In genomic region chr17:81807839-81808238, GRCh38 we compare ENCODE assay signal across 34 cellular contexts. TPM values are rescaled to one million over a fixed set of nuclear protein-coding genes. Genes with fewer than 3 reads are reported as not detected.
"Had no signal": no experiment of that assay in that cellular context is flagged by ENCODE, and none has a peak within 500 bp of the region (broad histone marks: within the 10 kb centered on the region; RNA-seq: fewer than 3 reads in every experiment).

No MANE protein-coding gene starts in this region.

- ATAC-seq: activated CD8-positive, alpha-beta memory T cell treated with anti-CD3 and anti-CD28 coated beads, Interleukin-2, amount 10 ng/mL, durations not matched to agents 7 days and 5 days; activated naive CD4-positive, alpha-beta T cell treated with anti-CD3 and anti-CD28 coated beads, Interleukin-2, amount 50 U/mL, for 72 hours; activated naive CD8-positive, alpha-beta T cell treated with anti-CD3 and anti-CD28 coated beads, Interleukin-2, amount 50 U/mL, for 24 hours; body of pancreas; T-helper 17 cell had no signal

- H3K27ac Mint-ChIP-seq: activated B cell treated with CpG ODN at 0.5 μM for 24 hours; activated CD4-positive, alpha-beta T cell treated with anti-CD3 and anti-CD28 coated beads, Interleukin-2, amount 10 ng/mL, durations not matched to agents 24 days and 14 days; activated CD8-positive, alpha-beta memory T cell treated with anti-CD3 and anti-CD28 coated beads, Interleukin-2, amount 10 ng/mL, durations not matched to agents 7 days and 5 days; activated naive CD4-positive, alpha-beta T cell treated with anti-CD3 and anti-CD28 coated beads, Interleukin-2, amount 50 U/mL, for 72 hours; activated naive CD8-positive, alpha-beta T cell treated with anti-CD3 and anti-CD28 coated beads, Interleukin-2, amount 50 U/mL, for 24 hours; activated T-cell treated with anti-CD3 and anti-CD28 coated beads, Interleukin-2, amount 50 U/mL, for 24 hours; activated T-helper 1 cell treated with anti-CD3 and anti-CD28 coated beads, Interleukin-12 subunit alpha, Interleukin-12 subunit beta, Interleukin-2, Interleukin-4 antibody, amounts not matched to agents 30 ng/mL and 10 ng/mL and 1 ng/mL, durations not matched to agents 14 hours and 24 hours and 36 hours; T-helper 17 cell had no signal

- H3K4me1 Mint-ChIP-seq: activated CD4-positive, alpha-beta T cell treated with anti-CD3 and anti-CD28 coated beads, Interleukin-2, amount 10 ng/mL, durations not matched to agents 24 days and 14 days; activated CD8-positive, alpha-beta memory T cell treated with anti-CD3 and anti-CD28 coated beads, Interleukin-2, amount 10 ng/mL, durations not matched to agents 7 days and 5 days; central memory CD8-positive, alpha-beta T cell; T-helper 17 cell had no signal

- FAIRE-seq: bronchial epithelial cell, TTC549 had no signal

- H3K4me3 Mint-ChIP-seq: activated B cell treated with CpG ODN at 0.5 μM for 24 hours; activated CD4-positive, alpha-beta T cell treated with anti-CD3 and anti-CD28 coated beads, Interleukin-2, amount 10 ng/mL, durations not matched to agents 24 days and 14 days; activated CD8-positive, alpha-beta memory T cell treated with anti-CD3 and anti-CD28 coated beads, Interleukin-2, amount 10 ng/mL, durations not matched to agents 7 days and 5 days; activated naive CD8-positive, alpha-beta T cell treated with anti-CD3 and anti-CD28 coated beads, Interleukin-2, amount 50 U/mL, for 24 hours; activated T-cell treated with anti-CD3 and anti-CD28 coated beads, Interleukin-2, amount 50 U/mL, for 24 hours; activated T-helper 1 cell treated with anti-CD3 and anti-CD28 coated beads, Interleukin-12 subunit alpha, Interleukin-12 subunit beta, Interleukin-2, Interleukin-4 antibody, amounts not matched to agents 30 ng/mL and 10 ng/mL and 1 ng/mL, durations not matched to agents 14 hours and 24 hours and 36 hours; central memory CD8-positive, alpha-beta T cell; T-helper 17 cell had no signal

- H3K36me3 Mint-ChIP-seq: activated CD8-positive, alpha-beta memory T cell treated with anti-CD3 and anti-CD28 coated beads, Interleukin-2, amount 10 ng/mL, durations not matched to agents 7 days and 5 days; activated naive CD4-positive, alpha-beta T cell treated with anti-CD3 and anti-CD28 coated beads, Interleukin-2, amount 50 U/mL, for 72 hours had no signal

- H3K9me3 Mint-ChIP-seq: activated B cell treated with CpG ODN at 0.5 μM for 24 hours; activated CD4-positive, alpha-beta T cell treated with anti-CD3 and anti-CD28 coated beads, Interleukin-2, amount 10 ng/mL, durations not matched to agents 24 days and 14 days; activated naive CD4-positive, alpha-beta T cell treated with anti-CD3 and anti-CD28 coated beads, Interleukin-2, amount 50 U/mL, for 72 hours; activated naive CD8-positive, alpha-beta T cell treated with anti-CD3 and anti-CD28 coated beads, Interleukin-2, amount 50 U/mL, for 24 hours; activated T-cell treated with anti-CD3 and anti-CD28 coated beads, Interleukin-2, amount 50 U/mL, for 24 hours; activated T-helper 1 cell treated with anti-CD3 and anti-CD28 coated beads, Interleukin-12 subunit alpha, Interleukin-12 subunit beta, Interleukin-2, Interleukin-4 antibody, amounts not matched to agents 30 ng/mL and 10 ng/mL and 1 ng/mL, durations not matched to agents 14 hours and 24 hours and 36 hours; central memory CD8-positive, alpha-beta T cell had no signal

- H3K9me3 ChIP-seq: ascending aorta, body of pancreas, Peyer's patch had no signal

- H3K36me3 ChIP-seq: ascending aorta, Peyer's patch, SJSA1 had no signal

- H3K4me3 ChIP-seq: ascending aorta, body of pancreas, Peyer's patch, SJSA1 had no signal

- DNase-seq: activated B cell treated with CpG ODN at 0.5 μM for 24 hours; activated CD4-positive, alpha-beta T cell treated with anti-CD3 and anti-CD28 coated beads for 1 hour; activated CD4-positive, alpha-beta T cell treated with anti-CD3 and anti-CD28 coated beads, Interleukin-2, amount 10 ng/mL, durations not matched to agents 24 days and 14 days; activated CD4-positive, alpha-beta T cell treated with anti-CD3 and anti-CD28 coated beads, Interleukin-2, amount 50 U/mL, for 48 hours; activated CD8-positive, alpha-beta memory T cell treated with anti-CD3 and anti-CD28 coated beads, Interleukin-2, amount 10 ng/mL, durations not matched to agents 7 days and 5 days; activated effector memory CD4-positive, alpha-beta T cell treated with Interleukin-2 at 50 U/mL for 16 hours; activated naive CD4-positive, alpha-beta T cell; activated naive CD8-positive, alpha-beta T cell treated with anti-CD3 and anti-CD28 coated beads, Interleukin-2, amount 50 U/mL, for 24 hours; activated T-cell treated with anti-CD3 and anti-CD28 coated beads, Interleukin-2, amount 50 U/mL, for 24 hours; amniotic stem cell; body of pancreas; KG1; NCI-H1092 treated with DMSO at 0.1 percent for 48 hours; NCI-H1417 treated with DMSO at 0.1 percent for 48 hours; NCI-H1694; NCI-H2029 treated with DMSO at 0.1 percent for 48 hours; NCI-H446 treated with DMSO at 0.1 percent for 48 hours; NCI-H524 treated with DMSO at 0.1 percent for 48 hours; NCI-H774; NK-92 treated with Interleukin-12 subunit alpha and Interleukin-12 subunit beta, amount 100 ng/mL, for 24 hours; Peyer's patch; SHP77; T-helper 17 cell; T-helper 9 cell had no signal

- H3K27ac ChIP-seq: ascending aorta, body of pancreas, Peyer's patch, RWPE1, SJSA1 had no signal

RNA-seq across cellular contexts. Expression of gene GCGR, which starts 3.9 kb away (rescaled TPM):
- total RNA-seq: activated CD4-positive, alpha-beta T cell treated with anti-CD3 and anti-CD28 coated beads, Interleukin-2, amount 10 ng/mL, durations not matched to agents 24 days and 14 days; activated CD8-positive, alpha-beta memory T cell treated with anti-CD3 and anti-CD28 coated beads, Interleukin-2, amount 10 ng/mL, durations not matched to agents 7 days and 5 days; activated naive CD4-positive, alpha-beta T cell treated with anti-CD3 and anti-CD28 coated beads, Interleukin-2, amount 50 U/mL, for 72 hours; activated T-helper 1 cell treated with anti-CD3 and anti-CD28 coated beads, Interleukin-12 subunit alpha, Interleukin-12 subunit beta, Interleukin-2, Interleukin-4 antibody, amounts not matched to agents 30 ng/mL and 10 ng/mL and 1 ng/mL, durations not matched to agents 14 hours and 24 hours and 36 hours; ascending aorta; bronchial epithelial cell; LHCN-M2; M059J; SJSA1; T-helper 17 cell had no signal

RNA-seq across cellular contexts. Expression of gene PPP1R27, which starts 27.0 kb away (rescaled TPM):
- total RNA-seq: activated B cell treated with CpG ODN at 0.5 μM for 24 hours; activated CD4-positive, alpha-beta T cell treated with anti-CD3 and anti-CD28 coated beads, Interleukin-2, amount 10 ng/mL, durations not matched to agents 24 days and 14 days; activated CD8-positive, alpha-beta memory T cell treated with anti-CD3 and anti-CD28 coated beads, Interleukin-2, amount 10 ng/mL, durations not matched to agents 7 days and 5 days; activated naive CD4-positive, alpha-beta T cell treated with anti-CD3 and anti-CD28 coated beads, Interleukin-2, amount 50 U/mL, for 72 hours; activated T-helper 1 cell treated with anti-CD3 and anti-CD28 coated beads, Interleukin-12 subunit alpha, Interleukin-12 subunit beta, Interleukin-2, Interleukin-4 antibody, amounts not matched to agents 30 ng/mL and 10 ng/mL and 1 ng/mL, durations not matched to agents 14 hours and 24 hours and 36 hours; ascending aorta; body of pancreas; bronchial epithelial cell; LHCN-M2; M059J; Peyer's patch; SJSA1; T-helper 17 cell had no signal
